13 cellular contexts compared by ENCODE assay signal in the genomic region with DNA sequence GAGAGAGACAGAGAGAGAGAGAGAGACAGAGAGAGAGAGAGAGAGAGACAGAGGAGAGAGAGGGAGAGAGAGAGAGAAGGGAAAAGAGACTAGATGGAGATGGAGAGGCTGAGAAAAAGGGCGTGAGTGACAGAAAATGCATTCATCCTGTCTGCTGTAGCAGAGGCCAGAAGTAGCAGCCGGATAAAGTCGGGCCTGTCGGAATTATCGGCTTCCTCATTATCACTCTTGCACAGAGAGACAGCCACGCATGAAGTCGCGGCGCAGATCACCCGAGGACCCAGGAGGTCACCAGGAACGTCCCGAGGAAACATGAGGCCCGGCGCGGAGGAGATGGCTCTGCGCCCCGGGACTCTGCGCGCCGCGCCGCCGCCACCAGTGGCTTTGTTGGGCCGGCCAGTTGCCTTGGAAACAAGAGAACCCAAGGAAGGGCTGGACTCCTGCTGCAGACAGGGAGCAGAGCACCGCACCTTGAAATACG.
DNase-seq lines count a peak whose midpoint lies in the region; ATAC-seq, FAIRE-seq and TF ChIP-seq lines count a peak whose summit lies in the region.
"Had no signal": no experiment of that assay in that cellular context is flagged by ENCODE, and none has a peak within 500 bp of the region (broad histone marks: within the 10 kb centered on the region; RNA-seq: fewer than 3 reads in every experiment).

No MANE protein-coding gene starts in this region.

- H3K4me1 ChIP-seq in iPS-18a (ENCODE audit: control insufficient read depth, low read depth, low read length) = peaks cover 13% of the 10 kb centered on the region

- ATAC-seq in WTC11 (peak; percentile 96), GM19467 (IDR thresholded peaks at IDR 0.05; ENCODE audit: unreplicated experiment) (no peak)
- ATAC-seq: natural killer cell had no signal

- peaks cover 25% of the 10 kb centered on the region for H3K27me3 ChIP-seq in iPS-18a (ENCODE audit: control insufficient read depth, insufficient read depth, low read length)
- H3K27me3 ChIP-seq: tibial artery had no signal

- H3K9me3 Mint-ChIP-seq in WTC11 = no peaks in the 10 kb centered on the region

- TF ChIP-seq POLR2A in GM12892 (IDR thresholded peaks at IDR 0.05; ENCODE audit: low read depth, low read length) = no peak

- POLR2A ChIA-PET in WTC11 (lab: Charles Lee) = no interaction called here

- H3K4me3 ChIP-seq in iPS-18a (ENCODE audit: low read length) (peak overlapping the region; percentile 75), retinal pigment epithelial cell (ENCODE audit: low read length) (peak overlapping the region; percentile 57)
- H3K4me3 ChIP-seq: tibial artery had no signal

- peak in 2 of 3 experiments; percentile 32 to 72 for DNase-seq in NCI-H1417 (lab: John Stamatoyannopoulos, UW)
- no peak for DNase-seq in NCI-H1417 treated with DMSO at 0.1 percent for 48 hours (lab: John Stamatoyannopoulos, UW)
- peak; percentile 73 for DNase-seq in WTC11 (ENCODE audit: low spot score)
- DNase-seq in retinal pigment epithelial cell (ENCODE audit: low read depth) = no peak
- no peak for DNase-seq in GM12892 (ENCODE audit: insufficient read length)
- no peak for DNase-seq in NCI-H526 treated with DMSO at 0.1 percent for 48 hours (lab: John Stamatoyannopoulos, UW)
- DNase-seq: natural killer cell, NCI-H226, tibial artery had no signal

- TF ChIP-seq CTCF in WTC11 (IDR thresholded peaks at IDR 0.05) (no peak), retinal pigment epithelial cell (conservative IDR thresholded peaks at IDR 0.05; ENCODE audit: low read depth, low read length) (no peak)

- H3K4me1 Mint-ChIP-seq in WTC11 = peaks cover 34% of the 10 kb centered on the region
- H3K4me1 Mint-ChIP-seq: natural killer cell had no signal

- no peak overlapping the region for H3K27ac Mint-ChIP-seq in WTC11
- H3K27ac Mint-ChIP-seq: natural killer cell had no signal

- CTCF ChIA-PET in WTC11 (lab: Charles Lee) = interaction anchor here (0.6 kb wide), 1 partner anchor 165 kb away, joined by 3 read pairs; no protein-coding TSS in a partner anchor

- no peaks in the 10 kb centered on the region for H3K36me3 Mint-ChIP-seq in WTC11

- H3K9me3 ChIP-seq in iPS-18a (ENCODE audit: control insufficient read depth, low read depth, low read length) = no peaks in the 10 kb centered on the region
- H3K9me3 ChIP-seq: tibial artery had no signal

- peaks cover 29% of the 10 kb centered on the region for H3K27me3 Mint-ChIP-seq in WTC11 (ENCODE audit: low read depth)

- peak overlapping the region; percentile 70 for H3K9ac ChIP-seq in iPS-18a (ENCODE audit: low read length)

- FAIRE-seq in GM12892 (lab: Jason Lieb, UNC) = no peak
- FAIRE-seq: A204.1, frontal cortex had no signal

- no peaks in the 10 kb centered on the region for H3K36me3 ChIP-seq in iPS-18a (ENCODE audit: control insufficient read depth, low read depth, low read length)
- H3K36me3 ChIP-seq: tibial artery had no signal

- H3K27ac ChIP-seq in iPS-18a (ENCODE audit: low read length) = no peak overlapping the region
- H3K27ac ChIP-seq: tibial artery had no signal

- H3K4me3 Mint-ChIP-seq in WTC11 = peak overlapping the region; percentile 84
- H3K4me3 Mint-ChIP-seq: natural killer cell had no signal

TF ChIP-seq in WTC11, 78 proteins besides CTCF, POLR2A, EP300 and RAD21:
- TF ChIP-seq MYBL2 (CRISPR knock-in tag; IDR thresholded peaks at IDR 0.05) (no peak), ESRRA (CRISPR knock-in tag; IDR thresholded peaks at IDR 0.05; ENCODE audit: borderline replicate concordance) (no peak), CBFB (CRISPR knock-in tag; IDR thresholded peaks at IDR 0.05; ENCODE audit: low read depth) (no peak), ZNF416 (CRISPR knock-in tag; IDR thresholded peaks at IDR 0.05) (no peak), ZNF317 (CRISPR knock-in tag; IDR thresholded peaks at IDR 0.05; ENCODE audit: borderline replicate concordance, low read depth) (no peak), ETV6 (CRISPR knock-in tag; IDR thresholded peaks at IDR 0.05) (0 out of 2 replicates have a peak, but pooled peaks have one; percentile 36)
- TF ChIP-seq, protein P1, sequence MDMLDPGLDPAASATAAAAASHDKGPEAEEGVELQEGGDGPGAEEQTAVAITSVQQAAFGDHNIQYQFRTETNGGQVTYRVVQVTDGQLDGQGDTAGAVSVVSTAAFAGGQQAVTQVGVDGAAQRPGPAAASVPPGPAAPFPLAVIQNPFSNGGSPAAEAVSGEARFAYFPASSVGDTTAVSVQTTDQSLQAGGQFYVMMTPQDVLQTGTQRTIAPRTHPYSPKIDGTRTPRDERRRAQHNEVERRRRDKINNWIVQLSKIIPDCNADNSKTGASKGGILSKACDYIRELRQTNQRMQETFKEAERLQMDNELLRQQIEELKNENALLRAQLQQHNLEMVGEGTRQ (CRISPR knock-in tag; IDR thresholded peaks at IDR 0.05) = no peak
- TF ChIP-seq, protein P2, sequence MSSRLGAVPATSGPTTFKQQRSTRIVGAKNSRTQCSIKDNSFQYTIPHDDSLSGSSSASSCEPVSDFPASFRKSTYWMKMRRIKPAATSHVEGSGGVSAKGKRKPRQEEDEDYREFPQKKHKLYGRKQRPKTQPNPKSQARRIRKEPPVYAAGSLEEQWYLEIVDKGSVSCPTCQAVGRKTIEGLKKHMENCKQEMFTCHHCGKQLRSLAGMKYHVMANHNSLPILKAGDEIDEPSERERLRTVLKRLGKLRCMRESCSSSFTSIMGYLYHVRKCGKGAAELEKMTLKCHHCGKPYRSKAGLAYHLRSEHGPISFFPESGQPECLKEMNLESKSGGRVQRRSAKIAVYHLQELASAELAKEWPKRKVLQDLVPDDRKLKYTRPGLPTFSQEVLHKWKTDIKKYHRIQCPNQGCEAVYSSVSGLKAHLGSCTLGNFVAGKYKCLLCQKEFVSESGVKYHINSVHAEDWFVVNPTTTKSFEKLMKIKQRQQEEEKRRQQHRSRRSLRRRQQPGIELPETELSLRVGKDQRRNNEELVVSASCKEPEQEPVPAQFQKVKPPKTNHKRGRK (CRISPR knock-in tag; IDR thresholded peaks at IDR 0.05; ENCODE audit: borderline replicate concordance) = peak; percentile 89; the same call in 1 of the 2 replicates
- TF ChIP-seq, protein P3, sequence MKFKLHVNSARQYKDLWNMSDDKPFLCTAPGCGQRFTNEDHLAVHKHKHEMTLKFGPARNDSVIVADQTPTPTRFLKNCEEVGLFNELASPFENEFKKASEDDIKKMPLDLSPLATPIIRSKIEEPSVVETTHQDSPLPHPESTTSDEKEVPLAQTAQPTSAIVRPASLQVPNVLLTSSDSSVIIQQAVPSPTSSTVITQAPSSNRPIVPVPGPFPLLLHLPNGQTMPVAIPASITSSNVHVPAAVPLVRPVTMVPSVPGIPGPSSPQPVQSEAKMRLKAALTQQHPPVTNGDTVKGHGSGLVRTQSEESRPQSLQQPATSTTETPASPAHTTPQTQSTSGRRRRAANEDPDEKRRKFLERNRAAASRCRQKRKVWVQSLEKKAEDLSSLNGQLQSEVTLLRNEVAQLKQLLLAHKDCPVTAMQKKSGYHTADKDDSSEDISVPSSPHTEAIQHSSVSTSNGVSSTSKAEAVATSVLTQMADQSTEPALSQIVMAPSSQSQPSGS (CRISPR knock-in tag; IDR thresholded peaks at IDR 0.05; ENCODE audit: borderline replicate concordance, low read depth) = no peak

Comparison
In these comparisons a context has a peak if more than half of its experiments do, and no peak if none do; other contexts are left out.
1. DNase-seq: peak in NCI-H1417 (2 of 3) and WTC11 (single experiment); none in NCI-H1417 treated with DMSO at 0.1 percent for 48 hours (single experiment), retinal pigment epithelial cell (single experiment), GM12892 (single experiment) and NCI-H526 treated with DMSO at 0.1 percent for 48 hours (single experiment).